In genomic region chr2:68643011-68643873, GRCh38 we compare ENCODE assay signal across 7 cellular contexts.
A peak's percentile ranks its signal among the peaks of the same experiment; 100 is the strongest.
DNase-seq lines count a peak whose midpoint lies in the region; TF ChIP-seq lines count a peak whose summit lies in the region.

Gene PROKR1 (plus strand): TSS chr2:68643579. CDS start chr2:68645822, 2,243 bp downstream.

- DNase-seq in EH (ENCODE audit: low read depth) (peak; percentile 25), NCI-H1105 (lab: John Stamatoyannopoulos, UW) (peak; percentile 7), astrocyte of the hippocampus (ENCODE audit: low read depth, low spot score) (peak; percentile 67), islet precursor cell (peak; percentile 79), NCI-H1092 (lab: John Stamatoyannopoulos, UW) (no peak), GM10248 (ENCODE audit: extremely low spot score) (no peak)
- DNase-seq in stimulated activated CD8-positive, alpha-beta memory T cell treated with anti-CD3 and anti-CD28 coated beads, Interleukin-4, amount 100 ng/mL, for 48 hours, result peak; percentile 48

- no peak for TF ChIP-seq CTCF in GM10248 (IDR thresholded peaks at IDR 0.05; ENCODE audit: control extremely low read depth, extremely low read depth, low read depth, missing control alignments)

- POLR2A ChIA-PET in GM10248 (lab: Yijun Ruan, JAX), result no interaction called here

- CTCF ChIA-PET in GM10248 (lab: Yijun Ruan, JAX), result interaction anchor here (1.3 kb wide), 2 partner anchors 11 to 19 kb away, joined by 3 read pairs; no protein-coding TSS in a partner anchor

Comparison
In these comparisons a context has a peak if more than half of its experiments do, and no peak if none do; other contexts are left out.
1. DNase-seq: peak in EH (single experiment), NCI-H1105 (single experiment), astrocyte of the hippocampus (single experiment), islet precursor cell (single experiment) and stimulated activated CD8-positive, alpha-beta memory T cell treated with anti-CD3 and anti-CD28 coated beads, Interleukin-4, amount 100 ng/mL, for 48 hours (single experiment); none in NCI-H1092 (single experiment) and GM10248 (single experiment).